10 cellular contexts compared by ENCODE assay signal in genomic region chrX:154040307-154040756, GRCh38. TPM values are rescaled to one million over a fixed set of nuclear protein-coding genes. Genes with fewer than 3 reads are reported as not detected.
DNase-seq lines count a peak whose midpoint lies in the region; ATAC-seq, FAIRE-seq and TF ChIP-seq lines count a peak whose summit lies in the region.
"Had no signal": no experiment of that assay in that cellular context is flagged by ENCODE, and none has a peak within 500 bp of the region (broad histone marks: within the 10 kb centered on the region; RNA-seq: fewer than 3 reads in every experiment).

No MANE protein-coding gene starts in this region.

- H3K36me3 ChIP-seq in GM12878 (ENCODE audit: control insufficient read depth in 2 of 2, insufficient read depth in 2 of 2, low read length in 1 of 2) = peaks cover 0 to 2% of the 10 kb centered on the region in 2 experiments; a peak in 3 of 4 replicates
- peaks cover 0 to 15% of the 10 kb centered on the region in 2 experiments for H3K36me3 ChIP-seq in mesenchymal stem cell (ENCODE audit: control insufficient read depth in 1 of 2, insufficient read depth in 2 of 2, low read depth in 1 of 2, low read length in 2 of 2)
- H3K36me3 ChIP-seq in OCI-LY7 (ENCODE audit: insufficient read depth, low read length) = no peaks in the 10 kb centered on the region
- no peaks in the 10 kb centered on the region for H3K36me3 ChIP-seq in aorta (ENCODE audit: control insufficient read depth in 1 of 2, insufficient read depth in 2 of 2, low read length in 1 of 2)

- TF ChIP-seq POLR2A in A549 (IDR thresholded peaks at IDR 0.05; ENCODE audit: low read length) (no peak), GM12878 (IDR thresholded peaks at IDR 0.05; ENCODE audit: low read depth, low read length) (no peak)

- H3K9ac ChIP-seq in GM12878 (ENCODE audit: control insufficient read depth, insufficient read depth, low read length) (no peak overlapping the region), mesenchymal stem cell (ENCODE audit: low read length) (peak overlapping the region; percentile 72)

- no peak overlapping the region for H3K4me3 ChIP-seq in A549
- no peak overlapping the region for H3K4me3 ChIP-seq in GM12878
- peak overlapping the region in 1 of 2 experiments; percentile 7 for H3K4me3 ChIP-seq in mesenchymal stem cell (ENCODE audit: insufficient read depth in 1 of 2, low read depth in 1 of 2, low read length in 2 of 2)
- no peak overlapping the region for H3K4me3 ChIP-seq in OCI-LY7 (ENCODE audit: low read depth, low read length, poor library complexity, severe bottlenecking)
- H3K4me3 ChIP-seq in aorta (ENCODE audit: low read length in 2 of 2) = no peak overlapping the region

- TF ChIP-seq RAD21 in A549 (conservative IDR thresholded peaks at IDR 0.05 in 1 of 2, IDR thresholded peaks at IDR 0.05 in 1 of 2) (no peak), GM12878 (IDR thresholded peaks at IDR 0.05; ENCODE audit: insufficient read depth, low read depth, low read length) (no peak)

- H2BK12ac ChIP-seq in mesenchymal stem cell (ENCODE audit: low read length in 2 of 2) = peak overlapping the region in 1 of 2 experiments; percentile 84

- no peaks in the 10 kb centered on the region for H3K79me1 ChIP-seq in mesenchymal stem cell (replicated peaks; ENCODE audit: low read length, poor library complexity, severe bottlenecking)

- H3K79me2 ChIP-seq in GM12878 (ENCODE audit: control insufficient read depth, insufficient read depth, low read length) = no peaks in the 10 kb centered on the region
- peaks cover 4% of the 10 kb centered on the region; the same call in 1 of the 2 replicates for H3K79me2 ChIP-seq in OCI-LY7 (ENCODE audit: insufficient read depth, low read depth, low read length)

- DNase-seq in A549 (ENCODE audit: low read depth in 1 of 2, low spot score in 1 of 2) (no peak), HCEC 1CT (peak; percentile 90), GM12878 (ENCODE audit: low read depth, low spot score) (no peak), mesenchymal stem cell (peak; percentile 97), OCI-LY7 (ENCODE audit: low spot score) (no peak), NCI-H2227 (lab: John Stamatoyannopoulos, UW; ENCODE audit: unreplicated experiment) (no peak), HEK293T (ENCODE audit: extremely low spot score) (no peak), aorta (no peak)
- DNase-seq: NCI-H1048 had no signal

- POLR2A ChIA-PET in A549 (lab: Yijun Ruan, JAX) = interaction anchor here (0.5 to 1.0 kb wide), 3 partner anchors 19 to 80 kb away, joined by 3 read pairs; no protein-coding TSS in a partner anchor
- POLR2A ChIA-PET in GM12878 (lab: Charles Lee) = interaction anchor here (0.5 to 1.4 kb wide), 3 partner anchors 14 to 260 kb away, joined by 3 to 4 read pairs (median 3); partner anchors contain the start of gene SRPK3
- POLR2A ChIA-PET in OCI-LY7 (lab: Charles Lee) = interaction anchor here (0.6 to 2.0 kb wide), 5 partner anchors 18 to 339 kb away, joined by 3 to 5 read pairs (median 5); partner anchors contain the start of genes EMD and IRAK1
- POLR2A ChIA-PET in HEK293T (lab: Yijun Ruan, JAX) = interaction anchor here (0.8 to 1.4 kb wide), 5 partner anchors 12 to 69 kb away, joined by 3 to 4 read pairs (median 3); partner anchors contain the start of genes HCFC1 and MECP2

- H3K18ac ChIP-seq in mesenchymal stem cell (ENCODE audit: low read depth in 1 of 2, low read length in 2 of 2) = peak overlapping the region; percentile 71 to 89

- H4K8ac ChIP-seq in mesenchymal stem cell (ENCODE audit: low read length) = no peak overlapping the region

- no peak overlapping the region for H3K4ac ChIP-seq in mesenchymal stem cell (ENCODE audit: low read depth in 1 of 2, low read length in 2 of 2)

- no peaks in the 10 kb centered on the region for H3K27me3 ChIP-seq in GM12878 (replicated peaks in 1 of 2; ENCODE audit: control insufficient read depth in 2 of 2, insufficient read depth in 2 of 2, low read length in 1 of 2)
- peaks cover 0 to 48% of the 10 kb centered on the region in 2 experiments for H3K27me3 ChIP-seq in mesenchymal stem cell (ENCODE audit: control insufficient read depth in 1 of 2, insufficient read depth in 1 of 2, low read length in 2 of 2)
- no peaks in the 10 kb centered on the region for H3K27me3 ChIP-seq in aorta (ENCODE audit: control insufficient read depth in 1 of 2, insufficient read depth in 2 of 2, low read length in 1 of 2)

- H4K20me1 ChIP-seq in GM12878 (ENCODE audit: control insufficient read depth, insufficient read depth) = no peaks in the 10 kb centered on the region
- H4K20me1 ChIP-seq in OCI-LY7 (ENCODE audit: insufficient read depth, low read length) = no peaks in the 10 kb centered on the region

- H3K4me2 ChIP-seq in A549 (peak overlapping the region; percentile 23; the same call in 2 of the 3 replicates), GM12878 (ENCODE audit: control insufficient read depth, insufficient read depth) (no peak overlapping the region), mesenchymal stem cell (ENCODE audit: low read length, poor library complexity, severe bottlenecking) (no peak overlapping the region), OCI-LY7 (ENCODE audit: low read length) (no peak overlapping the region)

- CTCF ChIA-PET in A549 (lab: Yijun Ruan, JAX) (interaction anchor here (1.2 to 2.5 kb wide), 3 partner anchors 11 to 27 kb away, joined by 3 to 14 read pairs (median 4); no protein-coding TSS in a partner anchor), GM12878 (lab: Yijun Ruan, JAX) (interaction anchor here (1.0 to 3.4 kb wide), 3 partner anchors 11 to 94 kb away, joined by 4 to 20 read pairs (median 7); no protein-coding TSS in a partner anchor), OCI-LY7 (lab: Charles Lee; ENCODE audit: unreplicated experiment) (interaction anchor here (0.6 kb wide), 1 partner anchor 14 kb away, joined by 5 read pairs; no protein-coding TSS in a partner anchor), HEK293T (lab: Yijun Ruan, JAX) (no interaction called here)

- SMC1A ChIA-PET in GM12878 (lab: Charles Lee; ENCODE audit: uncharacterized antibody, unreplicated experiment) = interaction anchor here (0.8 to 1.7 kb wide), 5 partner anchors 10 to 122 kb away, joined by 3 to 5 read pairs (median 4); no protein-coding TSS in a partner anchor

- H2BK15ac ChIP-seq in mesenchymal stem cell (ENCODE audit: low read depth, poor library complexity, severe bottlenecking) = no peak overlapping the region

- H3K4me1 ChIP-seq in A549 (peaks cover 49% of the 10 kb centered on the region), GM12878 (ENCODE audit: control insufficient read depth, insufficient read depth, low read length) (no peaks in the 10 kb centered on the region), mesenchymal stem cell (ENCODE audit: control insufficient read depth, insufficient read depth, low read depth, low read length) (peaks cover 7% of the 10 kb centered on the region), OCI-LY7 (ENCODE audit: insufficient read depth, low read length, poor library complexity, severe bottlenecking) (peaks cover 31% of the 10 kb centered on the region), aorta (ENCODE audit: control insufficient read depth in 1 of 2, insufficient read depth in 2 of 2, low read length in 2 of 2) (no peaks in the 10 kb centered on the region)

- H3K9me3 ChIP-seq in A549 (no peaks in the 10 kb centered on the region), GM12878 (replicated peaks; ENCODE audit: control insufficient read depth, insufficient read depth, low read length) (no peaks in the 10 kb centered on the region), mesenchymal stem cell (ENCODE audit: control insufficient read depth, low read length) (no peaks in the 10 kb centered on the region), OCI-LY7 (ENCODE audit: low read length) (no peaks in the 10 kb centered on the region), aorta (ENCODE audit: control insufficient read depth, low read length) (no peaks in the 10 kb centered on the region)

- TF ChIP-seq EP300 in A549 (IDR thresholded peaks at IDR 0.05) (no peak; a peak in 1 of 5 replicates), GM12878 (IDR thresholded peaks at IDR 0.05; ENCODE audit: borderline replicate concordance in 1 of 2, control insufficient read depth in 1 of 2, low read depth in 2 of 2, low read length in 2 of 2) (no peak)

- BruUV-seq in GM12878 (replicated peaks; lab: Mats Ljungman, UMichigan) (no TSS peak), OCI-LY7 (replicated peaks; lab: Mats Ljungman, UMichigan) (no TSS peak)

- no peak overlapping the region for H2BK5ac ChIP-seq in mesenchymal stem cell (ENCODE audit: low read depth, low read length, poor library complexity, severe bottlenecking)

- FAIRE-seq in A549 (lab: Jason Lieb, UNC) (peak; percentile 96), GM12878 (lab: Jason Lieb, UNC) (no peak)
- FAIRE-seq: H1 had no signal

- intact Hi-C loops in GM12878 (cut with micrococcal nuclease; ENCODE audit: unreplicated experiment) (no loop called here), OCI-LY7 (cut with micrococcal nuclease; ENCODE audit: unreplicated experiment) (no loop called here), aorta (cut with DNase I) (no loop called here)

- H3K27ac ChIP-seq in A549 (peak overlapping the region; percentile 61 to 67; a peak in 5 of 6 replicates), GM12878 (ENCODE audit: control insufficient read depth, insufficient read depth) (no peak overlapping the region), mesenchymal stem cell (ENCODE audit: low read length, poor library complexity, severe bottlenecking) (peak overlapping the region; percentile 41), OCI-LY7 (ENCODE audit: low read depth, low read length, poor library complexity, severe bottlenecking) (no peak overlapping the region), aorta (ENCODE audit: low read depth in 1 of 2, low read length in 2 of 2) (no peak overlapping the region)

- H3K14ac ChIP-seq in mesenchymal stem cell (ENCODE audit: low read length in 2 of 2) = no peak overlapping the region

- H4K91ac ChIP-seq in mesenchymal stem cell (ENCODE audit: low read length) = no peak overlapping the region

- H2AK5ac ChIP-seq in mesenchymal stem cell (ENCODE audit: low read length, severe bottlenecking) = no peak overlapping the region

- no peak overlapping the region for H2AFZ ChIP-seq in GM12878 (ENCODE audit: control insufficient read depth, low read depth, low read length)
- no peak overlapping the region for H2AFZ ChIP-seq in mesenchymal stem cell (ENCODE audit: low read depth, low read length)
- H2AFZ ChIP-seq in OCI-LY7 (ENCODE audit: low read length) = no peak overlapping the region

- H2BK120ac ChIP-seq in mesenchymal stem cell (ENCODE audit: low read depth, low read length) = no peak overlapping the region

- TF ChIP-seq CTCF in A549 (IDR thresholded peaks at IDR 0.05) (no peak), GM12878 (IDR thresholded peaks at IDR 0.05 in 2 of 3, conservative IDR thresholded peaks at IDR 0.05 in 1 of 3; ENCODE audit: control insufficient read depth in 2 of 3, extremely low read depth in 1 of 3, insufficient read depth in 1 of 3, low read depth in 3 of 3, low read length in 3 of 3) (no peak), OCI-LY7 (conservative IDR thresholded peaks at IDR 0.05; ENCODE audit: low read length) (no peak)

- ATAC-seq in A549 = peak; percentile 43 to 76; a peak in 5 of 6 replicates
- peak; percentile 61 for ATAC-seq in GM12878
- no peak for ATAC-seq in aorta (ENCODE audit: low FRiP score)

- no peaks in the 10 kb centered on the region for H3K9me2 ChIP-seq in OCI-LY7 (ENCODE audit: insufficient read depth, low read length)

- 60% methylated on average over 7 of the region's 7 CpGs for WGBS in A549 (ENCODE audit: missing lambda C conversion rate)
- WGBS in GM12878 (ENCODE audit: insufficient coverage, insufficient replicate concordance, low lambda C conversion rate, missing lambda C conversion rate) = 30% methylated on average over 7 of the region's 7 CpGs
- WGBS in mesenchymal stem cell = 18% methylated on average over 6 of the region's 7 CpGs
- WGBS in aorta, 2 donors = 46 to 57% methylated on average over 7 of the region's 7 CpGs

- in situ Hi-C loops in GM12878 (cut with MboI) = no loop called here

- H3K23ac ChIP-seq in mesenchymal stem cell (ENCODE audit: low read length in 2 of 2) = no peak overlapping the region

- RAD21 ChIA-PET in GM12878 (lab: Charles Lee; ENCODE audit: unreplicated experiment) = interaction anchor here (0.7 to 2.1 kb wide), 2 partner anchors 22 to 74 kb away, joined by 3 to 10 read pairs; no protein-coding TSS in a partner anchor

RNA-seq across cellular contexts. Expression of gene IRAK1, which starts 20.6 kb away (rescaled TPM):
- polyA plus RNA-seq in A549 (2011; rRNA removed) (73.1 and 73.6 TPM in 2 replicates), A549 (2017; fragmentation: RNase III; extraction: RNeasy Plus Mini Kit Qiagen cat#74134 plus additional on column Dnase treatment) (177 to 191 TPM (median 179 TPM) in 3 replicates), GM12878 (2011; rRNA removed) (19.0 and 27.8 TPM in 2 replicates), GM12878 (2014; fragmentation: Illumina TruSeq; extraction: Trizol) (9.4 and 32.7 TPM in 2 replicates), GM12878 (2014; fragmentation: Nextera tagmentation; extraction: Ambion mirVana) (10 to 100 TPM in 1 of 2 experiments, 1 to 10 TPM in 1; 4.2 to 15.1 TPM), GM12878 (2014; rRNA removed) (89.9 and 107 TPM in 2 replicates), GM12878 (2016; fragmentation: Nextera tagmentation; extraction: Ambion mirVana) (10 to 100 TPM; 36.8 to 82.4 TPM), aorta (10 to 100 TPM; 45.9 to 60.5 TPM)
- 122 and 166 TPM in 2 replicates for polyA plus RNA-seq in A549 (2012; cell fraction: cytosol; rRNA removed)
- polyA plus RNA-seq in A549 (2012; cell fraction: nucleus; rRNA removed) = 138 and 186 TPM in 2 replicates
- 139 and 176 TPM in 2 replicates for polyA minus RNA-seq in A549 (2011; rRNA and poly(A)+ RNA removed)
- 44.0 and 54.1 TPM in 2 replicates for total RNA-seq in GM12878 (2013; cell fraction: nucleolus; rRNA removed)
- total RNA-seq in GM12878 (2014; rRNA removed) (63.2 and 77.8 TPM in 2 replicates), GM12878 (2014; rRNA removed; fragmentation: Illumina TruSeq; extraction: Trizol) (37.6 and 42.3 TPM in 2 replicates), GM12878 (2021) (106 and 136 TPM in 2 replicates), OCI-LY7 (2022) (119 and 136 TPM in 2 replicates), aorta (10 to 100 TPM; 62.3 to 78.3 TPM)
- 21.6 TPM for polyA plus RNA-seq in GM12878 (2011; ENCODE audit: low read depth)
- 29.6 and 55.4 TPM in 2 replicates for polyA plus RNA-seq in GM12878 (2011; cell fraction: cytosol; rRNA removed)
- polyA plus RNA-seq in GM12878 (2011; cell fraction: nucleus; rRNA removed) = 65.0 and 102 TPM in 2 replicates
- 45.7 and 78.8 TPM in 2 replicates for polyA plus RNA-seq in GM12878 (2012)
- polyA minus RNA-seq in GM12878 (2011; rRNA and poly(A)+ RNA removed) = 22.2 and 50.5 TPM in 2 replicates
- 36.8 TPM in 2 replicates for polyA minus RNA-seq in GM12878 (2011; cell fraction: cytosol; rRNA and poly(A)+ RNA removed)
- 25.1 and 44.2 TPM in 2 replicates for polyA minus RNA-seq in GM12878 (2011; cell fraction: nucleus; rRNA and poly(A)+ RNA removed)
- polyA plus RNA-seq in mesenchymal stem cell (2013, experiment 1 of 2) = 92.3 TPM
- polyA plus RNA-seq in mesenchymal stem cell (2013, experiment 2 of 2) = 88.1 TPM
- 56.8 and 75.5 TPM in 2 replicates for total RNA-seq in OCI-LY7 (2014; rRNA removed; shearing (Covaris generic))

RNA-seq across cellular contexts. Expression of gene MECP2, which starts 57.2 kb away (rescaled TPM):
- polyA plus RNA-seq in A549 (2011; rRNA removed) = 16.6 and 17.7 TPM in 2 replicates
- 7.4 and 7.8 TPM in 2 replicates for polyA plus RNA-seq in A549 (2012; cell fraction: cytosol; rRNA removed)
- 10.5 and 13.7 TPM in 2 replicates for polyA plus RNA-seq in A549 (2012; cell fraction: nucleus; rRNA removed)
- polyA plus RNA-seq in A549 (2017; fragmentation: RNase III; extraction: RNeasy Plus Mini Kit Qiagen cat#74134 plus additional on column Dnase treatment) = 16.5 to 19.2 TPM (median 17.9 TPM) in 3 replicates
- 24.9 and 29.9 TPM in 2 replicates for polyA minus RNA-seq in A549 (2011; rRNA and poly(A)+ RNA removed)
- total RNA-seq in GM12878 (2013; cell fraction: nucleolus; rRNA removed) = 107 and 114 TPM in 2 replicates
- 14.6 and 14.9 TPM in 2 replicates for total RNA-seq in GM12878 (2014; rRNA removed)
- total RNA-seq in GM12878 (2014; rRNA removed; fragmentation: Illumina TruSeq; extraction: Trizol) = 14.7 and 15.2 TPM in 2 replicates
- total RNA-seq in GM12878 (2021) = 31.8 and 32.7 TPM in 2 replicates
- 32.9 TPM for polyA plus RNA-seq in GM12878 (2011; ENCODE audit: low read depth)
- 12.4 and 16.0 TPM in 2 replicates for polyA plus RNA-seq in GM12878 (2011; rRNA removed)
- polyA plus RNA-seq in GM12878 (2011; cell fraction: cytosol; rRNA removed) = 10.7 and 13.2 TPM in 2 replicates
- 18.8 and 24.7 TPM in 2 replicates for polyA plus RNA-seq in GM12878 (2011; cell fraction: nucleus; rRNA removed)
- 15.3 and 15.9 TPM in 2 replicates for polyA plus RNA-seq in GM12878 (2012)
- 8.0 and 12.4 TPM in 2 replicates for polyA plus RNA-seq in GM12878 (2014; fragmentation: Illumina TruSeq; extraction: Trizol)
- polyA plus RNA-seq in GM12878 (2014; fragmentation: Nextera tagmentation; extraction: Ambion mirVana) = 1 to 10 TPM; 1.3 to 2.0 TPM
- polyA plus RNA-seq in GM12878 (2014; rRNA removed) = 16.4 and 16.7 TPM in 2 replicates
- polyA plus RNA-seq in GM12878 (2016; fragmentation: Nextera tagmentation; extraction: Ambion mirVana) = 10 to 100 TPM; 10.0 to 11.1 TPM
- polyA minus RNA-seq in GM12878 (2011; rRNA and poly(A)+ RNA removed) = 32.4 and 34.6 TPM in 2 replicates
- 7.6 and 10.0 TPM in 2 replicates for polyA minus RNA-seq in GM12878 (2011; cell fraction: cytosol; rRNA and poly(A)+ RNA removed)
- 23.7 and 42.0 TPM in 2 replicates for polyA minus RNA-seq in GM12878 (2011; cell fraction: nucleus; rRNA and poly(A)+ RNA removed)
- 19.1 TPM for polyA plus RNA-seq in mesenchymal stem cell (2013, experiment 1 of 2)
- 20.5 TPM for polyA plus RNA-seq in mesenchymal stem cell (2013, experiment 2 of 2)
- 31.2 and 45.8 TPM in 2 replicates for total RNA-seq in OCI-LY7 (2014; rRNA removed; shearing (Covaris generic))
- total RNA-seq in OCI-LY7 (2022) = 48.6 and 50.2 TPM in 2 replicates
- total RNA-seq in aorta = 10 to 100 TPM; 73.5 to 80.7 TPM
- 10 to 100 TPM; 10.4 to 24.9 TPM for polyA plus RNA-seq in aorta

Comparison
In these comparisons a context has a peak if more than half of its experiments do, and no peak if none do; other contexts are left out.
1. DNase-seq: peak in HCEC 1CT (single experiment) and mesenchymal stem cell (single experiment); none in A549 (0 of 2), GM12878 (single experiment), OCI-LY7 (single experiment), NCI-H2227 (single experiment), HEK293T (single experiment) and aorta (0 of 2).
2. H3K27ac ChIP-seq: peak in A549 (2 of 2) and mesenchymal stem cell (single experiment); none in GM12878 (single experiment), OCI-LY7 (single experiment) and aorta (0 of 2).